1 cellular context compared by ENCODE assay signal in genomic region chr11:129117595-129118350, GRCh38.
TF ChIP-seq lines count a peak whose summit lies in the region.

No MANE protein-coding gene starts in this region.

TF ChIP-seq in GM23338, 12 proteins besides CTCF, POLR2A, EP300 and RAD21 (continued from another document):
- TF ChIP-seq ZNF462 (CRISPR knock-in tag; IDR thresholded peaks at IDR 0.05) (no peak), JUNB (IDR thresholded peaks at IDR 0.05; ENCODE audit: unreplicated experiment) (no peak), ZNF331 (CRISPR knock-in tag; IDR thresholded peaks at IDR 0.05; ENCODE audit: low read depth) (no peak), EZH2phosphoT487 (IDR thresholded peaks at IDR 0.05; ENCODE audit: unreplicated experiment) (no peak), ZNF114 (CRISPR knock-in tag; IDR thresholded peaks at IDR 0.05) (no peak), EZH2 (IDR thresholded peaks at IDR 0.05; ENCODE audit: low read depth, unreplicated experiment) (no peak)
